In genomic region chr15:58923696-58924300, GRCh38 we compare ENCODE assay signal across 15 cellular contexts. TPM values are rescaled to one million over a fixed set of nuclear protein-coding genes. Genes with fewer than 3 reads are reported as not detected.
DNase-seq lines count a peak whose midpoint lies in the region; ATAC-seq and TF ChIP-seq lines count a peak whose summit lies in the region.
"Had no signal": no experiment of that assay in that cellular context is flagged by ENCODE, and none has a peak within 500 bp of the region (broad histone marks: within the 10 kb centered on the region; RNA-seq: fewer than 3 reads in every experiment).

No MANE protein-coding gene starts in this region.

- H3K4me1 ChIP-seq in adipocyte (ENCODE audit: control insufficient read depth, insufficient read depth, low read length) = peaks cover 52% of the 10 kb centered on the region
- H3K4me1 ChIP-seq in tibial artery = peaks cover 0 to 39% (median 16%) of the 10 kb centered on the region in 4 donors
- H3K4me1 ChIP-seq: foreskin keratinocyte had no signal

- TF ChIP-seq CTCF in tibial artery (IDR thresholded peaks at IDR 0.05) = no peak

- H3K27me3 ChIP-seq in adipocyte (replicated peaks; ENCODE audit: control insufficient read depth, insufficient read depth, low read length) = no peaks in the 10 kb centered on the region
- H3K27me3 ChIP-seq in tibial artery = no peaks in the 10 kb centered on the region
- H3K27me3 ChIP-seq: foreskin keratinocyte had no signal

- peaks cover 30% of the 10 kb centered on the region for H3K4me1 Mint-ChIP-seq in activated CD8-positive, alpha-beta memory T cell treated with anti-CD3 and anti-CD28 coated beads, Interleukin-2, amount 10 ng/mL, durations not matched to agents 7 days and 5 days
- H3K4me1 Mint-ChIP-seq in memory B cell = peaks cover 4% of the 10 kb centered on the region

- H3K27ac Mint-ChIP-seq in activated CD8-positive, alpha-beta memory T cell treated with anti-CD3 and anti-CD28 coated beads, Interleukin-2, amount 10 ng/mL, durations not matched to agents 7 days and 5 days = peak overlapping the region; percentile 63
- peak overlapping the region; percentile 35 for H3K27ac Mint-ChIP-seq in memory B cell

- H3K4me3 ChIP-seq in adipocyte (ENCODE audit: low read length) = peak overlapping the region; percentile 72
- no peak overlapping the region for H3K4me3 ChIP-seq in tibial artery
- H3K4me3 ChIP-seq: A549, skin epidermis had no signal

- H3K9me3 Mint-ChIP-seq in activated CD8-positive, alpha-beta memory T cell treated with anti-CD3 and anti-CD28 coated beads, Interleukin-2, amount 10 ng/mL, durations not matched to agents 7 days and 5 days (ENCODE audit: low read depth) = no peaks in the 10 kb centered on the region
- no peaks in the 10 kb centered on the region for H3K9me3 Mint-ChIP-seq in memory B cell

- peaks cover 52% of the 10 kb centered on the region for H3K36me3 ChIP-seq in adipocyte (ENCODE audit: control insufficient read depth, insufficient read depth, low read length, severe bottlenecking)
- H3K36me3 ChIP-seq in tibial artery = peaks cover 18 to 30% (median 25%) of the 10 kb centered on the region in 3 donors

- peaks cover 33% of the 10 kb centered on the region for H3K36me3 Mint-ChIP-seq in activated CD8-positive, alpha-beta memory T cell treated with anti-CD3 and anti-CD28 coated beads, Interleukin-2, amount 10 ng/mL, durations not matched to agents 7 days and 5 days
- peaks cover 2% of the 10 kb centered on the region for H3K36me3 Mint-ChIP-seq in memory B cell

- H3K27ac ChIP-seq in tibial artery = peak overlapping the region; percentile 39 to 70
- H3K27ac ChIP-seq: A549, foreskin keratinocyte had no signal

- H3K9me3 ChIP-seq in adipocyte (ENCODE audit: control insufficient read depth, low read length) (no peaks in the 10 kb centered on the region), tibial artery (no peaks in the 10 kb centered on the region)
- H3K9me3 ChIP-seq: A549, Caco-2 had no signal

- peak overlapping the region; percentile 86 for H3K9ac ChIP-seq in adipocyte (ENCODE audit: low read length)

- H3K27me3 Mint-ChIP-seq in activated CD8-positive, alpha-beta memory T cell treated with anti-CD3 and anti-CD28 coated beads, Interleukin-2, amount 10 ng/mL, durations not matched to agents 7 days and 5 days = no peaks in the 10 kb centered on the region
- no peaks in the 10 kb centered on the region for H3K27me3 Mint-ChIP-seq in memory B cell

- H3K4me3 Mint-ChIP-seq in activated CD8-positive, alpha-beta memory T cell treated with anti-CD3 and anti-CD28 coated beads, Interleukin-2, amount 10 ng/mL, durations not matched to agents 7 days and 5 days = no peak overlapping the region
- no peak overlapping the region for H3K4me3 Mint-ChIP-seq in memory B cell

- no peak for DNase-seq in activated CD8-positive, alpha-beta memory T cell treated with anti-CD3 and anti-CD28 coated beads, Interleukin-2, amount 10 ng/mL, durations not matched to agents 7 days and 5 days
- no peak for DNase-seq in activated CD8-positive, alpha-beta memory T cell treated with anti-CD3 and anti-CD28 coated beads, Interleukin-2, amount 50 U/mL, for 4 hours
- DNase-seq in adipocyte (ENCODE audit: low read depth) (no peak), memory B cell (ENCODE audit: low spot score in 2 of 2) (no peak), tibial artery (peak in 1 of 2 donors; percentile 31), NCI-H187 treated with DMSO at 0.1 percent for 48 hours (lab: John Stamatoyannopoulos, UW) (no peak), NCI-H1092 treated with DMSO at 0.1 percent for 48 hours (lab: John Stamatoyannopoulos, UW) (no peak)
- DNase-seq: activated naive CD4-positive, alpha-beta T cell treated with Interleukin-2 at 50 U/mL for 16 hours; Caco-2; NCI-H1105; NCI-H446 treated with DMSO at 0.1 percent for 48 hours had no signal

- ATAC-seq in activated CD8-positive, alpha-beta memory T cell treated with anti-CD3 and anti-CD28 coated beads, Interleukin-2, amount 10 ng/mL, durations not matched to agents 7 days and 5 days = no peak
- ATAC-seq in memory B cell (ENCODE audit: low read depth) (no peak), esophagus mucosa (no peak)
- ATAC-seq: foreskin keratinocyte had no signal

- CTCF ChIA-PET in activated CD8-positive, alpha-beta memory T cell treated with anti-CD3 and anti-CD28 coated beads, Interleukin-2, amount 10 ng/mL, durations not matched to agents 7 days and 5 days (lab: Charles Lee) = interaction anchor here (0.6 to 1.8 kb wide), 2 partner anchors 19 kb away, joined by 3 to 4 read pairs; no protein-coding TSS in a partner anchor

- intact Hi-C loops in tibial artery (cut with DNase I; ENCODE audit: low total_unique reads) = no loop called here

RNA-seq across cellular contexts. Expression of gene SLTM, which starts 9.7 kb away (rescaled TPM):
- total RNA-seq in activated CD8-positive, alpha-beta memory T cell treated with anti-CD3 and anti-CD28 coated beads, Interleukin-2, amount 10 ng/mL, durations not matched to agents 7 days and 5 days = 100 to 1,000 TPM; 128 to 132 TPM
- 53.4 TPM for total RNA-seq in esophagus mucosa
